In genomic region chr2:186590538-186591441, GRCh38 we compare ENCODE assay signal across 8 cellular contexts.
DNase-seq lines count a peak whose midpoint lies in the region; ATAC-seq lines count a peak whose summit lies in the region.

No MANE protein-coding gene starts in this region.

- H3K27ac ChIP-seq in rectal smooth muscle tissue (ENCODE audit: low read depth, low read length), result peak overlapping the region; percentile 92

- peak overlapping the region; percentile 84 for H3K9ac ChIP-seq in rectal smooth muscle tissue (ENCODE audit: low read length)

- DNase-seq in activated naive CD4-positive, alpha-beta T cell treated with anti-CD3 and anti-CD28 coated beads, Interleukin-2, amount 10 ng/mL, durations not matched to agents 7 days and 5 days, result no peak
- DNase-seq in activated naive CD4-positive, alpha-beta T cell treated with anti-CD3 and anti-CD28 coated beads, Interleukin-2, amount 50 U/mL, for 16 hours, result no peak
- DNase-seq in OCI-M2 (lab: John Stamatoyannopoulos, UW; ENCODE audit: unreplicated experiment) (peak; percentile 39), astrocyte of the hippocampus (ENCODE audit: low read depth, low spot score) (peak; percentile 70), hippocampal formation (lab: John Stamatoyannopoulos, UW) (peak; percentile 44 to 71)

- peaks cover 25% of the 10 kb centered on the region for H3K4me1 Mint-ChIP-seq in activated naive CD4-positive, alpha-beta T cell treated with anti-CD3 and anti-CD28 coated beads, Interleukin-2, amount 10 ng/mL, durations not matched to agents 7 days and 5 days

- peak overlapping the region; percentile 93 for H3K4me3 ChIP-seq in rectal smooth muscle tissue (ENCODE audit: low read length)

- H3K36me3 ChIP-seq in rectal smooth muscle tissue (ENCODE audit: control insufficient read depth, insufficient read depth, low read length), result no peaks in the 10 kb centered on the region

- H3K4me3 Mint-ChIP-seq in activated naive CD4-positive, alpha-beta T cell treated with anti-CD3 and anti-CD28 coated beads, Interleukin-2, amount 10 ng/mL, durations not matched to agents 7 days and 5 days, result peak overlapping the region; percentile 84

- no peaks in the 10 kb centered on the region for H3K27me3 ChIP-seq in rectal smooth muscle tissue (ENCODE audit: control insufficient read depth, insufficient read depth, low read length)

- peaks cover 4% of the 10 kb centered on the region for H3K4me1 ChIP-seq in rectal smooth muscle tissue (ENCODE audit: control insufficient read depth, insufficient read depth, low read length)

- H3K9me3 Mint-ChIP-seq in activated naive CD4-positive, alpha-beta T cell treated with anti-CD3 and anti-CD28 coated beads, Interleukin-2, amount 10 ng/mL, durations not matched to agents 7 days and 5 days, result no peaks in the 10 kb centered on the region

- peaks cover 8% of the 10 kb centered on the region for H3K27me3 Mint-ChIP-seq in activated naive CD4-positive, alpha-beta T cell treated with anti-CD3 and anti-CD28 coated beads, Interleukin-2, amount 10 ng/mL, durations not matched to agents 7 days and 5 days

- no peaks in the 10 kb centered on the region for H3K36me3 Mint-ChIP-seq in activated naive CD4-positive, alpha-beta T cell treated with anti-CD3 and anti-CD28 coated beads, Interleukin-2, amount 10 ng/mL, durations not matched to agents 7 days and 5 days

- peak overlapping the region; percentile 79 for H3K27ac Mint-ChIP-seq in activated naive CD4-positive, alpha-beta T cell treated with anti-CD3 and anti-CD28 coated beads, Interleukin-2, amount 10 ng/mL, durations not matched to agents 7 days and 5 days

- CTCF ChIA-PET in activated naive CD4-positive, alpha-beta T cell treated with anti-CD3 and anti-CD28 coated beads, Interleukin-2, amount 10 ng/mL, durations not matched to agents 7 days and 5 days (lab: Charles Lee), result interaction anchor here (2.7 kb wide), 1 partner anchor 87 kb away, joined by 17 read pairs; no protein-coding TSS in a partner anchor

- ATAC-seq in HG02884 (IDR thresholded peaks at IDR 0.05; ENCODE audit: unreplicated experiment) (peak; percentile 13), GM19467 (IDR thresholded peaks at IDR 0.05; ENCODE audit: unreplicated experiment) (no peak)

Comparison
In these comparisons a context has a peak if more than half of its experiments do, and no peak if none do; other contexts are left out.
1. DNase-seq: peak in OCI-M2 (single experiment), astrocyte of the hippocampus (single experiment) and hippocampal formation (2 of 2); none in activated naive CD4-positive, alpha-beta T cell treated with anti-CD3 and anti-CD28 coated beads, Interleukin-2, amount 10 ng/mL, durations not matched to agents 7 days and 5 days (single experiment) and activated naive CD4-positive, alpha-beta T cell treated with anti-CD3 and anti-CD28 coated beads, Interleukin-2, amount 50 U/mL, for 16 hours (single experiment).